Comparison of ENCODE assay signal across 1 cellular context in the genomic region with DNA sequence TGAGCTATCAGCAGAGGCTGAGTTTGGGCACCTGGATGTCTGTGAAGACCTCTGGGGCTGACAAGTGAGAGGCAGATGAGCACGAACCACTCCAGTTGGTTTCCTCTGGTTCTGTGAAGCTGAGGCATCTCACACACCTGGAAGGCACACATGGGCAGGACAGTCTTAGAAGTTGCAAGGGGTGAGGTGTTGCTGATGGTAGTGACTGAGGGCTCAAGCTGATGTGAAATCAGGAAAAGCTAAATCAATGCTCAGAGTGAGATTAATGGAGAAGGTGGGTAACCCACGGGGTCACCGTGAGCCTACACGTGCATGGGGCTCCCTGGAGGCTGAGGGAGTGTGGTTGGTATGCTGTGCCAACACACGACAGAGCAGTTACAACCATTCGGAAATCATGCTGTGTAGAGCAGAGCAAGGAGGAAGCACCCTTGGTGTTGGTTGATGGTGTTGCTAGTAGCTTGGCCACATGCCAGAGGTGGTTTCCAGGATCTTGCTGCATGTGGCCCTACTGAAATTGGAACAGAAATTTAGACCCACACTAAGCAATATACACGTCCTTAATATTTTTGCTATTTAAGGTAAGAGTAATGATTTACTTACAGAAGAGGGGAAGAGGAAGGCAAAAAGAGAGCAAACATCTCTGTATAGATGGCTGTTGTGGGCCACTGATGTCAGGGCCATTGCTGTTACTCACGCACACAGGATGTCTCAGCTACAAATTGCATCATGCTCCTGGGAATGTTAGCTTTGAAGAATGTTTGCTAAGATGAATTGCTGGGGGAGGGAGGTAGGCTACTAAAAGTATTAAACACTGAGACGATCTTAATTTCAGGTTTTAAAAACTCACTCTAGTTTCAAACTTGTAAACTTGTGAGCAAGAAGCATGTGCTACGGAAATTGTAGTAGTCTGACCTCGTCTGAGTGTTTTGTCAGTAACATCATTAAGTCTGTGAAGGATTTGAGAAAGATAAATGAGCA.
TF ChIP-seq lines count a peak whose summit lies in the region.

No MANE protein-coding gene starts in this region.

TF ChIP-seq in GM23338, 12 proteins besides CTCF, POLR2A, EP300 and RAD21 (continued from another document):
- TF ChIP-seq, protein P1, sequence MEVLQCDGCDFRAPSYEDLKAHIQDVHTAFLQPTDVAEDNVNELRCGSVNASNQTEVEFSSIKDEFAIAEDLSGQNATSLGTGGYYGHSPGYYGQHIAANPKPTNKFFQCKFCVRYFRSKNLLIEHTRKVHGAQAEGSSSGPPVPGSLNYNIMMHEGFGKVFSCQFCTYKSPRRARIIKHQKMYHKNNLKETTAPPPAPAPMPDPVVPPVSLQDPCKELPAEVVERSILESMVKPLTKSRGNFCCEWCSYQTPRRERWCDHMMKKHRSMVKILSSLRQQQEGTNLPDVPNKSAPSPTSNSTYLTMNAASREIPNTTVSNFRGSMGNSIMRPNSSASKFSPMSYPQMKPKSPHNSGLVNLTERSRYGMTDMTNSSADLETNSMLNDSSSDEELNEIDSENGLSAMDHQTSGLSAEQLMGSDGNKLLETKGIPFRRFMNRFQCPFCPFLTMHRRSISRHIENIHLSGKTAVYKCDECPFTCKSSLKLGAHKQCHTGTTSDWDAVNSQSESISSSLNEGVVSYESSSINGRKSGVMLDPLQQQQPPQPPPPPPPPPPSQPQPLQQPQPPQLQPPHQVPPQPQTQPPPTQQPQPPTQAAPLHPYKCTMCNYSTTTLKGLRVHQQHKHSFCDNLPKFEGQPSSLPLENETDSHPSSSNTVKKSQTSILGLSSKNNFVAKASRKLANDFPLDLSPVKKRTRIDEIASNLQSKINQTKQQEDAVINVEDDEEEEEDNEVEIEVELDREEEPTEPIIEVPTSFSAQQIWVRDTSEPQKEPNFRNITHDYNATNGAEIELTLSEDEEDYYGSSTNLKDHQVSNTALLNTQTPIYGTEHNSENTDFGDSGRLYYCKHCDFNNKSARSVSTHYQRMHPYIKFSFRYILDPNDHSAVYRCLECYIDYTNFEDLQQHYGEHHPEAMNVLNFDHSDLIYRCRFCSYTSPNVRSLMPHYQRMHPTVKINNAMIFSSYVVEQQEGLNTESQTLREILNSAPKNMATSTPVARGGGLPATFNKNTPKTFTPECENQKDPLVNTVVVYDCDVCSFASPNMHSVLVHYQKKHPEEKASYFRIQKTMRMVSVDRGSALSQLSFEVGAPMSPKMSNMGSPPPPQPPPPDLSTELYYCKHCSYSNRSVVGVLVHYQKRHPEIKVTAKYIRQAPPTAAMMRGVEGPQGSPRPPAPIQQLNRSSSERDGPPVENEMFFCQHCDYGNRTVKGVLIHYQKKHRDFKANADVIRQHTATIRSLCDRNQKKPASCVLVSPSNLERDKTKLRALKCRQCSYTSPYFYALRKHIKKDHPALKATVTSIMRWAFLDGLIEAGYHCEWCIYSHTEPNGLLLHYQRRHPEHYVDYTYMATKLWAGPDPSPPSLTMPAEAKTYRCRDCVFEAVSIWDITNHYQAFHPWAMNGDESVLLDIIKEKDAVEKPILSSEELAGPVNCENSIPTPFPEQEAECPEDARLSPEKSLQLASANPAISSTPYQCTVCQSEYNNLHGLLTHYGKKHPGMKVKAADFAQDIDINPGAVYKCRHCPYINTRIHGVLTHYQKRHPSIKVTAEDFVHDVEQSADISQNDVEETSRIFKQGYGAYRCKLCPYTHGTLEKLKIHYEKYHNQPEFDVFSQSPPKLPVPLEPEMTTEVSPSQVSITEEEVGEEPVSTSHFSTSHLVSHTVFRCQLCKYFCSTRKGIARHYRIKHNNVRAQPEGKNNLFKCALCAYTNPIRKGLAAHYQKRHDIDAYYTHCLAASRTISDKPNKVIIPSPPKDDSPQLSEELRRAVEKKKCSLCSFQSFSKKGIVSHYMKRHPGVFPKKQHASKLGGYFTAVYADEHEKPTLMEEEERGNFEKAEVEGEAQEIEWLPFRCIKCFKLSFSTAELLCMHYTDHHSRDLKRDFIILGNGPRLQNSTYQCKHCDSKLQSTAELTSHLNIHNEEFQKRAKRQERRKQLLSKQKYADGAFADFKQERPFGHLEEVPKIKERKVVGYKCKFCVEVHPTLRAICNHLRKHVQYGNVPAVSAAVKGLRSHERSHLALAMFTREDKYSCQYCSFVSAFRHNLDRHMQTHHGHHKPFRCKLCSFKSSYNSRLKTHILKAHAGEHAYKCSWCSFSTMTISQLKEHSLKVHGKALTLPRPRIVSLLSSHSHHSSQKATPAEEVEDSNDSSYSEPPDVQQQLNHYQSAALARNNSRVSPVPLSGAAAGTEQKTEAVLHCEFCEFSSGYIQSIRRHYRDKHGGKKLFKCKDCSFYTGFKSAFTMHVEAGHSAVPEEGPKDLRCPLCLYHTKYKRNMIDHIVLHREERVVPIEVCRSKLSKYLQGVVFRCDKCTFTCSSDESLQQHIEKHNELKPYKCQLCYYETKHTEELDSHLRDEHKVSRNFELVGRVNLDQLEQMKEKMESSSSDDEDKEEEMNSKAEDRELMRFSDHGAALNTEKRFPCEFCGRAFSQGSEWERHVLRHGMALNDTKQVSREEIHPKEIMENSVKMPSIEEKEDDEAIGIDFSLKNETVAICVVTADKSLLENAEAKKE (CRISPR knock-in tag; IDR thresholded peaks at IDR 0.05), result no peak
- no peak for TF ChIP-seq EZH2phosphoT487 (IDR thresholded peaks at IDR 0.05; ENCODE audit: unreplicated experiment)
